8 cellular contexts compared by ENCODE assay signal in genomic region chr14:31206536-31207286, GRCh38. TPM values are rescaled to one million over a fixed set of nuclear protein-coding genes. Genes with fewer than 3 reads are reported as not detected.
DNase-seq lines count a peak whose midpoint lies in the region; ATAC-seq and TF ChIP-seq lines count a peak whose summit lies in the region.

No MANE protein-coding gene starts in this region.

- H3K9me2 ChIP-seq in hepatocyte (replicated peaks; ENCODE audit: insufficient read depth) = no peaks in the 10 kb centered on the region

- no peak for TF ChIP-seq CTCF in hepatocyte (IDR thresholded peaks at IDR 0.05; ENCODE audit: poor library complexity)

- DNase-seq in AG08395 (ENCODE audit: low spot score) (peak; percentile 7), SK-N-MC (ENCODE audit: low read depth, low spot score) (no peak), adipocyte (ENCODE audit: low read depth) (peak; percentile 62), hepatocyte (ENCODE audit: low spot score) (peak; percentile 40), inferior parietal cortex (ENCODE audit: extremely low spot score) (no peak)

- H3K4me2 ChIP-seq in hepatocyte = peak overlapping the region; percentile 88

- H3K9ac ChIP-seq in SK-N-MC (ENCODE audit: insufficient read length) (peak overlapping the region; percentile 97), adipocyte (ENCODE audit: low read length) (peak overlapping the region; percentile 99), skeletal muscle tissue (ENCODE audit: low read depth in 1 of 3, low read length in 3 of 3) (peak overlapping the region; percentile 92 to 98 (median 93))

- H3K27me3 ChIP-seq in adipocyte (replicated peaks; ENCODE audit: control insufficient read depth, insufficient read depth, low read length) = no peaks in the 10 kb centered on the region
- H3K27me3 ChIP-seq in hepatocyte = no peaks in the 10 kb centered on the region
- no peaks in the 10 kb centered on the region for H3K27me3 ChIP-seq in skeletal muscle tissue (ENCODE audit: control insufficient read depth in 3 of 3, insufficient read depth in 3 of 3, low read length in 3 of 3)

- WGBS in hepatocyte (ENCODE audit: low lambda C conversion rate, missing lambda C conversion rate) = 1% methylated on average over 54 of the region's 55 CpGs

- ATAC-seq in GM18867 (IDR thresholded peaks at IDR 0.05; ENCODE audit: unreplicated experiment) = peak; percentile 21
- ATAC-seq in HG03103 (IDR thresholded peaks at IDR 0.05; ENCODE audit: low read depth, unreplicated experiment) = peak; percentile 7

- peaks cover 55% of the 10 kb centered on the region for H3K79me2 ChIP-seq in hepatocyte

- H3K9me3 ChIP-seq in SK-N-MC (ENCODE audit: low read depth, low read length) (no peaks in the 10 kb centered on the region), adipocyte (ENCODE audit: control insufficient read depth, low read length) (no peaks in the 10 kb centered on the region), hepatocyte (ENCODE audit: low read depth) (no peaks in the 10 kb centered on the region), skeletal muscle tissue (ENCODE audit: control insufficient read depth in 3 of 3, low read length in 3 of 3) (no peaks in the 10 kb centered on the region)

- H4K20me1 ChIP-seq in hepatocyte (ENCODE audit: insufficient read depth, poor library complexity, severe bottlenecking) = peaks cover 35% of the 10 kb centered on the region

- H3K27ac ChIP-seq in SK-N-MC (peak overlapping the region; percentile 89), hepatocyte (peak overlapping the region; percentile 99), skeletal muscle tissue (ENCODE audit: low read depth, low read length) (peak overlapping the region; percentile 97)

- H3K36me3 ChIP-seq in SK-N-MC (ENCODE audit: insufficient read depth, low read length) (peaks cover 25% of the 10 kb centered on the region), adipocyte (ENCODE audit: control insufficient read depth, insufficient read depth, low read length, severe bottlenecking) (peaks cover 16% of the 10 kb centered on the region), hepatocyte (replicated peaks; ENCODE audit: insufficient read depth, low read depth) (no peaks in the 10 kb centered on the region), skeletal muscle tissue (ENCODE audit: control insufficient read depth in 3 of 3, insufficient read depth in 3 of 3, low read length in 3 of 3) (peaks cover 0 to 3% (median 0%) of the 10 kb centered on the region in 3 donors)

- H3K4me3 ChIP-seq in SK-N-MC (peak overlapping the region; percentile 97), adipocyte (ENCODE audit: low read length) (peak overlapping the region; percentile 88), hepatocyte (peak overlapping the region; percentile 58), skeletal muscle tissue (ENCODE audit: low read length in 3 of 3) (peak overlapping the region; percentile 76 to 83 (median 80))

- H3K4me1 ChIP-seq in adipocyte (ENCODE audit: control insufficient read depth, insufficient read depth, low read length) (peaks cover 19% of the 10 kb centered on the region), hepatocyte (ENCODE audit: insufficient read depth) (peaks cover 12% of the 10 kb centered on the region), skeletal muscle tissue (ENCODE audit: control insufficient read depth in 3 of 3, insufficient read depth in 3 of 3, low read length in 3 of 3) (peaks cover 0 to 20% (median 8%) of the 10 kb centered on the region in 3 donors)

- H2AFZ ChIP-seq in hepatocyte = peak overlapping the region; percentile 93

RNA-seq across cellular contexts. Expression of gene HECTD1, which starts 0.9 kb away (rescaled TPM):
- total RNA-seq in hepatocyte = 147 and 159 TPM in 2 replicates
- 45.2 and 48.6 TPM in 2 replicates for polyA plus RNA-seq in hepatocyte
- total RNA-seq in skeletal muscle tissue = 234 TPM

Comparison
In these comparisons a context has a peak if more than half of its experiments do, and no peak if none do; other contexts are left out.
1. DNase-seq: peak in AG08395 (single experiment), adipocyte (single experiment) and hepatocyte (single experiment); none in SK-N-MC (single experiment) and inferior parietal cortex (single experiment).
2. Peak in every context shown above with its lines, with median percentiles within 50 percentile points of each other: H3K27ac ChIP-seq, H3K4me3 ChIP-seq and H3K9ac ChIP-seq.